Comparison of ENCODE assay signal across 13 cellular contexts in the genomic region with DNA sequence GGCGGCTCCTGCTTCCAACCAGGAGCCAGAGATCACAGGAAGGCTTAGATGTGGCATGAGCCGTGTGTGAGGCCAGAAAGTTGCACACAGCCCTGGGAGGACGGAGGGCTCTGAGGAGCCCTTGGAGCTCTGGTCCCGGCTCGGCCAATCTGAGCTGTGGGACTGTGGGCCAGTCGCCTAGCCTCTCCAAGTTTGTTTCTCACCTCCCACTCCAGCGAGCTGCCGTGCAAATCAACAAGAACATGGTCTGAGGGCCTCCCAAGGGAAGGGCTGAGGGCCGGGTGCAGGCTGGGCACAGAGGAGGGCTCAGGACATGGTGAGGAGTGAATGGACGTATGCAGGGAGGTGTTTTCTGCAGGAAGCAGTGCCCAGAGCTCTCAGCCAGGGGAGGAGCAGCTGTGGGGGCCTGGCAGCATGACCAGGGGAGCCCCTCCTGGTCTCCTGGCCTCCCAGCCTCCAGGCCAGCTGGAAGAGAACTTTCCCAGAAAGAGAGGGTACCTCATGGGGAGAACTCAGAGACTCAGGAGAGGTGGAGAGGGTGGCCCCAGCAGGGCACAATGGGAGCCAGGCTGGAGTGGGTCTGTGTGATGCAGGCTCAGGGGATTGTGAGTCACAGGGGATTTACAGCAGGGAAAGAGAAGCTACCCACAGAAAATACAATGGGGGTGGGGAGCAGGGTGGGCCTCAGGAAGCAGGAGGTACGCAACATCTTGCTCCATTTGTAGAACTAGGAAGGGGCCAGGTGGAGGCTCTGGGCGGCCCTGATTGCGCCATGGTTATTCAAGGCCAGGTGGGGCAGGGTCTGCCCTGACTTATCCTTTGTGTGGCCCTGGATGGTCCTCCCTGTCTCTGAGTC. TPM values are rescaled to one million over a fixed set of nuclear protein-coding genes. Genes with fewer than 3 reads are reported as not detected.
DNase-seq lines count a peak whose midpoint lies in the region; ATAC-seq and TF ChIP-seq lines count a peak whose summit lies in the region.
"Had no signal": no experiment of that assay in that cellular context is flagged by ENCODE, and none has a peak within 500 bp of the region (broad histone marks: within the 10 kb centered on the region; RNA-seq: fewer than 3 reads in every experiment).

No MANE protein-coding gene starts in this region.

- POLR2A ChIA-PET in IMR-90 (lab: Charles Lee; ENCODE audit: unreplicated experiment), result interaction anchor here (0.6 kb wide), 1 partner anchor 33 kb away, joined by 4 read pairs; no protein-coding TSS in a partner anchor

- H3K27me3 ChIP-seq in IMR-90 (ENCODE audit: control insufficient read depth, insufficient read depth, low read length) (peaks cover 3% of the 10 kb centered on the region; the same call in 1 of the 2 replicates), neural progenitor cell (no peaks in the 10 kb centered on the region)
- H3K27me3 ChIP-seq: transverse colon had no signal

- in situ Hi-C loops in Caki2 (cut with HindIII; ENCODE audit: low pct_unique_long_range_greater_than_20kb, low sequenced_read_pairs), result no loop called here
- in situ Hi-C loops in IMR-90 (cut with MboI; ENCODE audit: low sequenced_read_pairs), result loop anchor here (10.0 kb wide), 1 partner anchor 525 kb away; no protein-coding TSS in a partner anchor

- no peaks in the 10 kb centered on the region for H3K9me3 Mint-ChIP-seq in activated naive CD4-positive, alpha-beta T cell treated with anti-CD3 and anti-CD28 coated beads, Interleukin-2, amount 50 U/mL, for 24 hours
- no peaks in the 10 kb centered on the region for H3K9me3 Mint-ChIP-seq in neural progenitor cell

- WGBS in IMR-90 (ENCODE audit: extremely low coverage in 2 of 2, insufficient read length in 1 of 2), 2 experiments, result 100% methylated on average over 1 of the region's 13 CpGs; no CpG with 5 or more reads in 1 of the 2 experiments

- no TSS peak for BruUV-seq in IMR-90 (replicated peaks; lab: Mats Ljungman, UMichigan)

- no peak overlapping the region for H3K27ac ChIP-seq in IMR-90 (ENCODE audit: insufficient read depth, low read length)
- no peak overlapping the region for H3K27ac ChIP-seq in neural progenitor cell
- H3K27ac ChIP-seq: transverse colon had no signal

- TF ChIP-seq CTCF in IMR-90 (conservative IDR thresholded peaks at IDR 0.05; ENCODE audit: low read depth, low read length) (no peak), neural progenitor cell (IDR thresholded peaks at IDR 0.05) (no peak)

- peaks cover 5% of the 10 kb centered on the region for H3K36me3 Mint-ChIP-seq in activated naive CD4-positive, alpha-beta T cell treated with anti-CD3 and anti-CD28 coated beads, Interleukin-2, amount 50 U/mL, for 24 hours
- no peaks in the 10 kb centered on the region for H3K36me3 Mint-ChIP-seq in neural progenitor cell

- H3K79me2 ChIP-seq in neural progenitor cell (ENCODE audit: low read depth), result no peaks in the 10 kb centered on the region

- peak overlapping the region; percentile 68 for H2BK120ac ChIP-seq in IMR-90 (ENCODE audit: low read depth, low read length)

- H3K4me3 ChIP-seq in IMR-90 (ENCODE audit: insufficient read depth, low read depth, low read length), result no peak overlapping the region
- H3K4me3 ChIP-seq in neural progenitor cell, result no peak overlapping the region
- H3K4me3 ChIP-seq: K562, transverse colon had no signal

- ATAC-seq in IMR-90 (ENCODE audit: low read depth), result no peak
- ATAC-seq: K562 had no signal

- peak overlapping the region; percentile 60 for H4K91ac ChIP-seq in IMR-90 (ENCODE audit: insufficient read depth, low read depth, low read length)

- no peaks in the 10 kb centered on the region for H3K9me3 ChIP-seq in IMR-90 (ENCODE audit: control insufficient read depth, insufficient read depth, low read length)
- no peaks in the 10 kb centered on the region for H3K9me3 ChIP-seq in neural progenitor cell (ENCODE audit: low read depth)
- H3K9me3 ChIP-seq: transverse colon had no signal

- H3K23ac ChIP-seq in IMR-90 (ENCODE audit: low read depth, low read length), result no peak overlapping the region

- H3K79me1 ChIP-seq in IMR-90 (ENCODE audit: low read depth in 1 of 2, low read length in 2 of 2), result no peaks in the 10 kb centered on the region

- H2BK20ac ChIP-seq in IMR-90 (ENCODE audit: low read depth, low read length), result peak overlapping the region; percentile 81

- H3K4ac ChIP-seq in IMR-90 (ENCODE audit: low read depth, low read length), result peak overlapping the region; percentile 66

- no peaks in the 10 kb centered on the region for H3F3A ChIP-seq in neural progenitor cell (ENCODE audit: low read depth)

- peak overlapping the region; percentile 78 for H3K27ac Mint-ChIP-seq in activated naive CD4-positive, alpha-beta T cell treated with anti-CD3 and anti-CD28 coated beads, Interleukin-2, amount 50 U/mL, for 24 hours
- H3K27ac Mint-ChIP-seq in neural progenitor cell, result no peak overlapping the region

- peak overlapping the region; percentile 49; the same call in 2 of the 3 replicates for H2BK15ac ChIP-seq in IMR-90 (ENCODE audit: low read depth, low read length)

- peak overlapping the region; percentile 67 for H3K4me3 Mint-ChIP-seq in activated naive CD4-positive, alpha-beta T cell treated with anti-CD3 and anti-CD28 coated beads, Interleukin-2, amount 50 U/mL, for 24 hours
- peak overlapping the region; percentile 41 for H3K4me3 Mint-ChIP-seq in neural progenitor cell

- CTCF ChIA-PET in IMR-90 (lab: Yijun Ruan, JAX), result no interaction called here

- H3K4me1 Mint-ChIP-seq in activated naive CD4-positive, alpha-beta T cell treated with anti-CD3 and anti-CD28 coated beads, Interleukin-2, amount 50 U/mL, for 24 hours, result peaks cover 84% of the 10 kb centered on the region
- H3K4me1 Mint-ChIP-seq in neural progenitor cell, result peaks cover 6% of the 10 kb centered on the region

- no peak overlapping the region for H3K18ac ChIP-seq in IMR-90 (ENCODE audit: low read depth, low read length)

- H3K27me3 Mint-ChIP-seq in activated naive CD4-positive, alpha-beta T cell treated with anti-CD3 and anti-CD28 coated beads, Interleukin-2, amount 50 U/mL, for 24 hours, result no peaks in the 10 kb centered on the region
- peaks cover 10% of the 10 kb centered on the region for H3K27me3 Mint-ChIP-seq in neural progenitor cell (ENCODE audit: insufficient read depth, low read depth)

- intact Hi-C loops in IMR-90 (cut with micrococcal nuclease), result no loop called here

- dilution Hi-C loops in IMR-90 (cut with HindIII; ENCODE audit: low sequenced_read_pairs, unreplicated experiment), result no loop called here

- H3K36me3 ChIP-seq in IMR-90 (ENCODE audit: control insufficient read depth, insufficient read depth, low read length) (no peaks in the 10 kb centered on the region), neural progenitor cell (no peaks in the 10 kb centered on the region)
- H3K36me3 ChIP-seq: transverse colon had no signal

- peaks cover 14% of the 10 kb centered on the region for H3K9me1 ChIP-seq in IMR-90 (ENCODE audit: insufficient read depth, low read length)

- peak overlapping the region; percentile 60 for H2AK9ac ChIP-seq in IMR-90 (replicated peaks; ENCODE audit: low read depth, low read length, poor library complexity)

- peaks cover 12% of the 10 kb centered on the region for H3K4me1 ChIP-seq in IMR-90 (ENCODE audit: control insufficient read depth, insufficient read depth, low read length)
- H3K4me1 ChIP-seq in neural progenitor cell, result peaks cover 6% of the 10 kb centered on the region

- peak overlapping the region; percentile 65; the same call in 1 of the 2 replicates for H2AK5ac ChIP-seq in IMR-90 (ENCODE audit: low read depth, low read length)

- H2AFZ ChIP-seq in IMR-90 (replicated peaks; ENCODE audit: low read length, poor library complexity) (peak overlapping the region; percentile 80), neural progenitor cell (replicated peaks) (no peak overlapping the region)

- no peak overlapping the region for H3K9ac ChIP-seq in IMR-90 (ENCODE audit: low read depth, low read length)
- H3K9ac ChIP-seq in neural progenitor cell, result no peak overlapping the region

- H4K8ac ChIP-seq in IMR-90 (ENCODE audit: low read depth in 2 of 2, low read length in 2 of 2), result peak overlapping the region in 1 of 2 experiments; percentile 66; a peak in 2 of 4 replicates

- TF ChIP-seq POLR2A in IMR-90 (IDR thresholded peaks at IDR 0.05; ENCODE audit: low read depth, low read length), result no peak

- DNase-seq in Caki2 (ENCODE audit: low read depth), result peak; percentile 15
- peak; percentile 60 for DNase-seq in IMR-90
- DNase-seq in neural progenitor cell (ENCODE audit: low spot score), result no peak
- DNase-seq in GF-D8 (lab: John Stamatoyannopoulos, UW), result no peak
- DNase-seq in SKM-1 (lab: John Stamatoyannopoulos, UW; ENCODE audit: unreplicated experiment), result no peak
- DNase-seq in NCI-H1105 treated with DMSO at 0.1 percent for 48 hours (lab: John Stamatoyannopoulos, UW), result no peak
- DNase-seq in midbrain (lab: John Stamatoyannopoulos, UW), result no peak
- DNase-seq: NCI-H510A, T1000, transverse colon had no signal

- no peak overlapping the region for H2BK5ac ChIP-seq in IMR-90 (ENCODE audit: low read depth, low read length, poor library complexity, severe bottlenecking)

- H4K20me1 ChIP-seq in IMR-90 (ENCODE audit: insufficient read depth, low read length) (no peaks in the 10 kb centered on the region), neural progenitor cell (ENCODE audit: low read depth) (no peaks in the 10 kb centered on the region)

- TF ChIP-seq RAD21 in IMR-90 (IDR thresholded peaks at IDR 0.05; ENCODE audit: low read length), result no peak

- H3K56ac ChIP-seq in IMR-90 (ENCODE audit: extremely low read depth, insufficient read depth, low read length), result no peak overlapping the region

- H3K4me2 ChIP-seq in IMR-90 (ENCODE audit: low read depth, low read length), result no peak overlapping the region
- H3K4me2 ChIP-seq in neural progenitor cell, result no peak overlapping the region

- H4K5ac ChIP-seq in IMR-90 (ENCODE audit: low read depth, low read length), result no peak overlapping the region

- peak overlapping the region; percentile 78; the same call in 1 of the 2 replicates for H3K14ac ChIP-seq in IMR-90 (replicated peaks; ENCODE audit: low read depth, low read length)

TF ChIP-seq in IMR-90, 13 proteins besides CTCF, POLR2A, EP300 and RAD21 (continues in another document):
- no peak for TF ChIP-seq CEBPB (IDR thresholded peaks at IDR 0.05; ENCODE audit: low read depth, low read length)

RNA-seq across cellular contexts. Expression of gene PSTPIP1, which starts 24.8 kb away (rescaled TPM):
- not detected in 2 replicates for total RNA-seq in Caki2 (2014; rRNA removed; shearing (Covaris generic); ENCODE audit: low replicate concordance)
- total RNA-seq in IMR-90 (2012; rRNA removed) (0.36 and 0.56 TPM in 2 replicates), neural progenitor cell (ENCODE audit: low replicate concordance) (0.19 and 0.77 TPM in 2 replicates)
- 0.83 and 1.1 TPM in 2 replicates for polyA plus RNA-seq in IMR-90 (2012; rRNA removed)
- 0.74 and 0.75 TPM in 2 replicates for polyA plus RNA-seq in IMR-90 (2012; cell fraction: cytosol; rRNA removed)
- polyA plus RNA-seq in IMR-90 (2012; cell fraction: nucleus; rRNA removed; ENCODE audit: low replicate concordance), result 1.0 and 3.2 TPM in 2 replicates
- total RNA-seq: K562, myocyte had no signal
- polyA plus RNA-seq: K562 had no signal

RNA-seq across cellular contexts. Expression of gene TSPAN3, which starts 51.2 kb away (rescaled TPM):
- 271 and 282 TPM in 2 replicates for total RNA-seq in Caki2 (2014; rRNA removed; shearing (Covaris generic); ENCODE audit: low replicate concordance)
- total RNA-seq in IMR-90 (2012; rRNA removed) (255 and 295 TPM in 2 replicates), neural progenitor cell (ENCODE audit: low replicate concordance) (331 and 474 TPM in 2 replicates)
- polyA plus RNA-seq in IMR-90 (2012; rRNA removed), result 221 and 270 TPM in 2 replicates
- polyA plus RNA-seq in IMR-90 (2012; cell fraction: cytosol; rRNA removed), result 200 and 257 TPM in 2 replicates
- polyA plus RNA-seq in IMR-90 (2012; cell fraction: nucleus; rRNA removed; ENCODE audit: low replicate concordance), result 60.8 and 158 TPM in 2 replicates

Comparison
In these comparisons a context has a peak if more than half of its experiments do, and no peak if none do; other contexts are left out.
1. DNase-seq: peak in Caki2 (single experiment) and IMR-90 (single experiment); none in neural progenitor cell (single experiment), GF-D8 (single experiment), SKM-1 (single experiment), NCI-H1105 treated with DMSO at 0.1 percent for 48 hours (single experiment) and midbrain (single experiment).